ENCODE assay signal across 11 cellular contexts in genomic region chr6:118704911-118705310, GRCh38. TPM values are rescaled to one million over a fixed set of nuclear protein-coding genes. Genes with fewer than 3 reads are reported as not detected.
DNase-seq lines count a peak whose midpoint lies in the region; ATAC-seq and TF ChIP-seq lines count a peak whose summit lies in the region.
"Had no signal": no experiment of that assay in that cellular context is flagged by ENCODE, and none has a peak within 500 bp of the region (broad histone marks: within the 10 kb centered on the region; RNA-seq: fewer than 3 reads in every experiment).

No MANE protein-coding gene starts in this region.

- H3K9me2 ChIP-seq in PC-9 (ENCODE audit: insufficient read depth): no peaks in the 10 kb centered on the region

- H3K27ac Mint-ChIP-seq in T-helper 2 cell treated with Interferon-gamma antibody and Interleukin-4, amounts not matched to agents 5 μg/mL and 100 μg/mL, for 36 hours: peak overlapping the region; percentile 72
- no peak overlapping the region for H3K27ac Mint-ChIP-seq in nephron progenitor cell

- H3F3A ChIP-seq in PC-9 (ENCODE audit: insufficient read depth, low read depth): peaks cover 28% of the 10 kb centered on the region

- no peak overlapping the region for H3K4me3 ChIP-seq in PC-9

- peaks cover 7% of the 10 kb centered on the region for H3K9me3 Mint-ChIP-seq in T-helper 2 cell treated with Interferon-gamma antibody and Interleukin-4, amounts not matched to agents 5 μg/mL and 100 μg/mL, for 36 hours
- H3K9me3 Mint-ChIP-seq in nephron progenitor cell: no peaks in the 10 kb centered on the region

- H3K9me3 ChIP-seq in PC-9 (ENCODE audit: insufficient read depth, low read depth): no peaks in the 10 kb centered on the region

- POLR2A ChIA-PET in PC-9 (lab: Charles Lee; ENCODE audit: unreplicated experiment): no interaction called here

- no peak overlapping the region for H3K4me2 ChIP-seq in PC-9

- BruUV-seq in PC-9 (replicated peaks; lab: Mats Ljungman, UMichigan): no TSS peak

- ATAC-seq in sciatic nerve (peak; percentile 65), GM18511 (IDR thresholded peaks at IDR 0.05; ENCODE audit: unreplicated experiment) (no peak)

- no peaks in the 10 kb centered on the region for H3K36me3 ChIP-seq in PC-9 (ENCODE audit: low read depth)

- peaks cover 56% of the 10 kb centered on the region for H3K36me3 Mint-ChIP-seq in T-helper 2 cell treated with Interferon-gamma antibody and Interleukin-4, amounts not matched to agents 5 μg/mL and 100 μg/mL, for 36 hours (ENCODE audit: low read depth)
- no peaks in the 10 kb centered on the region for H3K36me3 Mint-ChIP-seq in nephron progenitor cell (ENCODE audit: low read depth)

- no peaks in the 10 kb centered on the region for H4K20me1 ChIP-seq in PC-9 (ENCODE audit: insufficient read depth)

- intact Hi-C loops in PC-9 (cut with micrococcal nuclease; ENCODE audit: unreplicated experiment) (no loop called here), sciatic nerve (cut with DNase I) (no loop called here)

- H3K27me3 Mint-ChIP-seq in T-helper 2 cell treated with Interferon-gamma antibody and Interleukin-4, amounts not matched to agents 5 μg/mL and 100 μg/mL, for 36 hours (ENCODE audit: low read depth): no peaks in the 10 kb centered on the region
- H3K27me3 Mint-ChIP-seq in nephron progenitor cell (ENCODE audit: low read depth, poor library complexity): peaks cover 3% of the 10 kb centered on the region

- no peaks in the 10 kb centered on the region for H3K27me3 ChIP-seq in PC-9 (ENCODE audit: insufficient read depth, low read depth)

- CTCF ChIA-PET in PC-9 (lab: Charles Lee): no interaction called here

- H3K4me1 ChIP-seq in PC-9 (replicated peaks; ENCODE audit: insufficient read depth): peaks cover 42% of the 10 kb centered on the region

- H3K79me2 ChIP-seq in PC-9 (ENCODE audit: low read depth): peaks cover 59% of the 10 kb centered on the region

- H3K27ac ChIP-seq in PC-9: 0 out of 2 replicates have a peak overlapping the region, but pooled peaks have one; percentile 27
- H3K27ac ChIP-seq: epithelial cell of prostate had no signal

- H2AFZ ChIP-seq in PC-9: no peak overlapping the region

- peaks cover 42% of the 10 kb centered on the region for H3K4me1 Mint-ChIP-seq in T-helper 2 cell treated with Interferon-gamma antibody and Interleukin-4, amounts not matched to agents 5 μg/mL and 100 μg/mL, for 36 hours (ENCODE audit: low read depth)
- H3K4me1 Mint-ChIP-seq in nephron progenitor cell: peaks cover 43% of the 10 kb centered on the region

- no peak for DNase-seq in T-helper 2 cell treated with Interferon-gamma antibody and Interleukin-4, amounts not matched to agents 5 μg/mL and 100 μg/mL, for 36 hours (ENCODE audit: low spot score)
- no peak for DNase-seq in T-helper 2 cell
- no peak for DNase-seq in PC-9
- peak; percentile 23 to 63 for DNase-seq in dermis microvascular lymphatic vessel endothelial cell (ENCODE audit: low read depth in 2 of 2)
- no peak for DNase-seq in sciatic nerve (ENCODE audit: low spot score)
- DNase-seq in NCI-H2081 (lab: John Stamatoyannopoulos, UW): no peak
- no peak for DNase-seq in nephron progenitor cell
- DNase-seq: ACHN, NCI-H1105 had no signal

- H3K4me3 Mint-ChIP-seq in T-helper 2 cell treated with Interferon-gamma antibody and Interleukin-4, amounts not matched to agents 5 μg/mL and 100 μg/mL, for 36 hours: peak overlapping the region; percentile 94
- H3K4me3 Mint-ChIP-seq in nephron progenitor cell: no peak overlapping the region

- TF ChIP-seq CTCF in PC-9 (conservative IDR thresholded peaks at IDR 0.05): no peak
- TF ChIP-seq CTCF in nephron progenitor cell (IDR thresholded peaks at IDR 0.05): no peak

RNA-seq across cellular contexts. Expression of gene CEP85L, which starts 53.5 kb away (rescaled TPM):
- total RNA-seq in PC-9 (2021) (3.0 TPM in 2 replicates), dermis microvascular lymphatic vessel endothelial cell (5.6 and 11.5 TPM in 2 replicates), sciatic nerve (50.4 TPM)

Comparison
In these comparisons a context has a peak if more than half of its experiments do, and no peak if none do; other contexts are left out.
1. DNase-seq: peak in dermis microvascular lymphatic vessel endothelial cell (2 of 2); none in T-helper 2 cell treated with Interferon-gamma antibody and Interleukin-4, amounts not matched to agents 5 μg/mL and 100 μg/mL, for 36 hours (single experiment), T-helper 2 cell (0 of 5), PC-9 (0 of 2), sciatic nerve (single experiment), NCI-H2081 (0 of 2) and nephron progenitor cell (single experiment).